19 cellular contexts compared by ENCODE assay signal in the genomic region with DNA sequence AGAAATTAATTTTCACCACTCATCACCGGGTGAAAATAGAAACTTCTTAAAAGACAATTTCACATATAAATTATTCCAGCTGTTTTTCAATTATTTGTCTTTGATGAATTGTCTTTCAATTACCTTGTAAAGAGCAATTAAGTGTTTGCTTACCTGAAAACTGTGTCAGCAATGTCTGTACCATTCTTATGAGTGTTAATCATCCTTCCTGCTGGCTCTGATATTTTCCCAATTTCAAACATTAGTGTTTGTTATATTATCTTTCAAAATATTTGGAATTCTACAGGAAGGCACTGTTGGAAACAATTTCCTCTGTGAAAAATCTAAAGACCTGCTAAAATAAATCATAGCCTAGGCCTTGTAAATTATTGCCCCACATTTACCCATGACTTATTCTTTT. TPM values are rescaled to one million over a fixed set of nuclear protein-coding genes. Genes with fewer than 3 reads are reported as not detected.
A peak's percentile ranks its signal among the peaks of the same experiment; 100 is the strongest.
DNase-seq lines count a peak whose midpoint lies in the region; ATAC-seq, FAIRE-seq and TF ChIP-seq lines count a peak whose summit lies in the region.
"Had no signal": no experiment of that assay in that cellular context is flagged by ENCODE, and none has a peak within 500 bp of the region (broad histone marks: within the 10 kb centered on the region; RNA-seq: fewer than 3 reads in every experiment).

No MANE protein-coding gene starts in this region.

- H3K9me3 ChIP-seq in A549 (no peaks in the 10 kb centered on the region), RWPE2 (ENCODE audit: severe bottlenecking) (no peaks in the 10 kb centered on the region), esophagus squamous epithelium (no peaks in the 10 kb centered on the region), sigmoid colon (no peaks in the 10 kb centered on the region)

- no peak for TF ChIP-seq RAD21 in A549 (conservative IDR thresholded peaks at IDR 0.05 in 1 of 2, IDR thresholded peaks at IDR 0.05 in 1 of 2)

- no peaks in the 10 kb centered on the region for H3K36me3 Mint-ChIP-seq in activated CD4-positive, alpha-beta T cell treated with anti-CD3 and anti-CD28 coated beads, Interleukin-2, amount 10 ng/mL, durations not matched to agents 7 days and 5 days (ENCODE audit: low read depth)
- H3K36me3 Mint-ChIP-seq: activated naive CD4-positive, alpha-beta T cell treated with anti-CD3 and anti-CD28 coated beads, Interleukin-2, amount 50 U/mL, for 72 hours had no signal

- no peak for TF ChIP-seq POLR2A in A549 (IDR thresholded peaks at IDR 0.05; ENCODE audit: low read length)
- TF ChIP-seq POLR2A in esophagus squamous epithelium (IDR thresholded peaks at IDR 0.05): no peak
- no peak for TF ChIP-seq POLR2A in sigmoid colon (IDR thresholded peaks at IDR 0.05)

- H3K27me3 ChIP-seq in RWPE2 (ENCODE audit: insufficient read depth, poor library complexity, severe bottlenecking) (no peaks in the 10 kb centered on the region), esophagus squamous epithelium (no peaks in the 10 kb centered on the region), sigmoid colon (no peaks in the 10 kb centered on the region)

- TF ChIP-seq EP300 in A549 (IDR thresholded peaks at IDR 0.05) (no peak), sigmoid colon (IDR thresholded peaks at IDR 0.05) (no peak)

- H3K4me1 ChIP-seq in A549 (peaks cover 12% of the 10 kb centered on the region; the same call in 2 of the 3 replicates), RWPE2 (ENCODE audit: insufficient read depth, poor library complexity, severe bottlenecking) (peaks cover 28% of the 10 kb centered on the region), esophagus squamous epithelium (peaks cover 3 to 82% (median 22%) of the 10 kb centered on the region in 3 donors), sigmoid colon (peaks cover 0 to 73% (median 47%) of the 10 kb centered on the region in 4 donors)

- H3K4me3 Mint-ChIP-seq in activated CD4-positive, alpha-beta T cell treated with anti-CD3 and anti-CD28 coated beads, Interleukin-2, amount 10 ng/mL, durations not matched to agents 7 days and 5 days: no peak overlapping the region
- H3K4me3 Mint-ChIP-seq: T-cell had no signal

- FAIRE-seq in A549 (lab: Jason Lieb, UNC): no peak
- FAIRE-seq: endometrium, GM18507 had no signal

- TF ChIP-seq CTCF in A549 (IDR thresholded peaks at IDR 0.05): no peak
- TF ChIP-seq CTCF in RWPE2 (IDR thresholded peaks at IDR 0.05; ENCODE audit: poor library complexity, severe bottlenecking): no peak
- no peak for TF ChIP-seq CTCF in esophagus squamous epithelium (IDR thresholded peaks at IDR 0.05)
- TF ChIP-seq CTCF in sigmoid colon (IDR thresholded peaks at IDR 0.05): no peak

- no peak for ATAC-seq in A549
- ATAC-seq in RWPE2 (ENCODE audit: low read depth): peak; percentile 50
- ATAC-seq: activated naive CD4-positive, alpha-beta T cell treated with anti-CD3 and anti-CD28 coated beads, Interleukin-2, amount 50 U/mL, for 72 hours; T-cell had no signal

- H3K9me3 Mint-ChIP-seq in activated CD4-positive, alpha-beta T cell treated with anti-CD3 and anti-CD28 coated beads, Interleukin-2, amount 10 ng/mL, durations not matched to agents 7 days and 5 days: no peaks in the 10 kb centered on the region
- H3K9me3 Mint-ChIP-seq: activated naive CD4-positive, alpha-beta T cell treated with anti-CD3 and anti-CD28 coated beads, Interleukin-2, amount 50 U/mL, for 72 hours; T-cell had no signal

- WGBS in A549 (ENCODE audit: missing lambda C conversion rate): 42% methylated on average over 1 of the region's 1 CpG
- WGBS in esophagus squamous epithelium, 2 donors: 36 to 39% methylated on average over 1 of the region's 1 CpG
- WGBS in sigmoid colon, 2 donors: 73 to 80% methylated on average over 1 of the region's 1 CpG

- H3K36me3 ChIP-seq in RWPE2 (ENCODE audit: low read depth) (no peaks in the 10 kb centered on the region), esophagus squamous epithelium (no peaks in the 10 kb centered on the region), sigmoid colon (no peaks in the 10 kb centered on the region)

- no peak for DNase-seq in A549 (ENCODE audit: low read depth in 1 of 2, low spot score in 1 of 2)
- no peak for DNase-seq in RWPE2 (ENCODE audit: low spot score)
- no peak for DNase-seq in esophagus squamous epithelium (lab: John Stamatoyannopoulos, UW)
- DNase-seq in sigmoid colon: no peak
- no peak for DNase-seq in epidermal melanocyte (ENCODE audit: insufficient read length, low spot score)
- DNase-seq in stimulated activated CD4-positive, alpha-beta T cell treated with anti-CD3 and anti-CD28 coated beads, Interleukin-12 subunit alpha, Interleukin-12 subunit beta, amount 100 ng/mL, for 4 hours: no peak
- DNase-seq in HUDEP-2 (lab: John Stamatoyannopoulos, UW; ENCODE audit: unreplicated experiment in 76 of 76): no peak
- DNase-seq in activated CD4-positive, alpha-beta T cell treated with anti-CD3 and anti-CD28 coated beads, Interleukin-2, amount 10 ng/mL, durations not matched to agents 7 days and 5 days: no peak
- DNase-seq: activated CD4-positive, alpha-beta T cell treated with anti-CD3 and anti-CD28 coated beads for 4 hours; kidney glomerular epithelial cell; NCI-H1417 treated with DMSO at 0.1 percent for 48 hours; NCI-H2171; NCI-H748 treated with DMSO at 0.1 percent for 48 hours; SHP77; stimulated activated CD8-positive, alpha-beta memory T cell treated with anti-CD3 and anti-CD28 coated beads, Interleukin-4, amount 100 ng/mL, for 48 hours; T-cell had no signal

- no peaks in the 10 kb centered on the region for H3K27me3 Mint-ChIP-seq in activated CD4-positive, alpha-beta T cell treated with anti-CD3 and anti-CD28 coated beads, Interleukin-2, amount 10 ng/mL, durations not matched to agents 7 days and 5 days
- H3K27me3 Mint-ChIP-seq: T-cell had no signal

- peak overlapping the region; percentile 15; the same call in 1 of the 3 replicates for H3K4me2 ChIP-seq in A549

- POLR2A ChIA-PET in A549 (lab: Yijun Ruan, JAX): no interaction called here
- POLR2A ChIA-PET in activated CD4-positive, alpha-beta T cell treated with anti-CD3 and anti-CD28 coated beads, Interleukin-2, amount 10 ng/mL, durations not matched to agents 7 days and 5 days (lab: Charles Lee): no interaction called here

- H3K4me1 Mint-ChIP-seq in activated CD4-positive, alpha-beta T cell treated with anti-CD3 and anti-CD28 coated beads, Interleukin-2, amount 10 ng/mL, durations not matched to agents 7 days and 5 days: peaks cover 7% of the 10 kb centered on the region

- H3K4me3 ChIP-seq in A549 (no peak overlapping the region), RWPE2 (ENCODE audit: severe bottlenecking) (no peak overlapping the region), esophagus squamous epithelium (no peak overlapping the region), sigmoid colon (no peak overlapping the region)

- CTCF ChIA-PET in A549 (lab: Yijun Ruan, JAX): no interaction called here
- CTCF ChIA-PET in activated CD4-positive, alpha-beta T cell treated with anti-CD3 and anti-CD28 coated beads, Interleukin-2, amount 10 ng/mL, durations not matched to agents 7 days and 5 days (lab: Charles Lee): interaction anchor here (1.1 kb wide), 1 partner anchor 27 kb away, joined by 3 read pairs; no protein-coding TSS in a partner anchor

- intact Hi-C loops in esophagus squamous epithelium (cut with DNase I): no loop called here
- intact Hi-C loops in sigmoid colon (cut with DNase I): loop anchor here (5.0 kb wide), 1 partner anchor 45 kb away; no protein-coding TSS in a partner anchor

- H3K27ac ChIP-seq in A549 (no peak overlapping the region), RWPE2 (ENCODE audit: poor library complexity, severe bottlenecking) (peak overlapping the region; percentile 35), esophagus squamous epithelium (peak overlapping the region in 3 of 4 donors; percentile 32 to 63 (median 57)), sigmoid colon (peak overlapping the region in 3 of 4 donors; percentile 54 to 66 (median 56))

- no peak overlapping the region for H3K27ac Mint-ChIP-seq in activated CD4-positive, alpha-beta T cell treated with anti-CD3 and anti-CD28 coated beads, Interleukin-2, amount 10 ng/mL, durations not matched to agents 7 days and 5 days
- H3K27ac Mint-ChIP-seq: activated naive CD4-positive, alpha-beta T cell treated with anti-CD3 and anti-CD28 coated beads, Interleukin-2, amount 50 U/mL, for 72 hours; T-cell had no signal

TF ChIP-seq in A549, 52 proteins besides CTCF, POLR2A, EP300 and RAD21 (continues in another document):
- TF ChIP-seq HOXA7 (CRISPR knock-in tag; IDR thresholded peaks at IDR 0.05) (no peak), GATA3 (IDR thresholded peaks at IDR 0.05; ENCODE audit: borderline replicate concordance) (no peak), CHD2 (IDR thresholded peaks at IDR 0.05; ENCODE audit: low read length, partially characterized antibody) (no peak), RARB (CRISPR knock-in tag; IDR thresholded peaks at IDR 0.05) (no peak), PHF8 (IDR thresholded peaks at IDR 0.05; ENCODE audit: borderline replicate concordance, low read depth) (no peak), ZNF302 (CRISPR knock-in tag; IDR thresholded peaks at IDR 0.05) (no peak)
- TF ChIP-seq, protein P1, sequence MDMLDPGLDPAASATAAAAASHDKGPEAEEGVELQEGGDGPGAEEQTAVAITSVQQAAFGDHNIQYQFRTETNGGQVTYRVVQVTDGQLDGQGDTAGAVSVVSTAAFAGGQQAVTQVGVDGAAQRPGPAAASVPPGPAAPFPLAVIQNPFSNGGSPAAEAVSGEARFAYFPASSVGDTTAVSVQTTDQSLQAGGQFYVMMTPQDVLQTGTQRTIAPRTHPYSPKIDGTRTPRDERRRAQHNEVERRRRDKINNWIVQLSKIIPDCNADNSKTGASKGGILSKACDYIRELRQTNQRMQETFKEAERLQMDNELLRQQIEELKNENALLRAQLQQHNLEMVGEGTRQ (IDR thresholded peaks at IDR 0.05): no peak
- TF ChIP-seq, protein P2, sequence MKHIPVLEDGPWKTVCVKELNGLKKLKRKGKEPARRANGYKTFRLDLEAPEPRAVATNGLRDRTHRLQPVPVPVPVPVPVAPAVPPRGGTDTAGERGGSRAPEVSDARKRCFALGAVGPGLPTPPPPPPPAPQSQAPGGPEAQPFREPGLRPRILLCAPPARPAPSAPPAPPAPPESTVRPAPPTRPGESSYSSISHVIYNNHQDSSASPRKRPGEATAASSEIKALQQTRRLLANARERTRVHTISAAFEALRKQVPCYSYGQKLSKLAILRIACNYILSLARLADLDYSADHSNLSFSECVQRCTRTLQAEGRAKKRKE (CRISPR knock-in tag; IDR thresholded peaks at IDR 0.05; ENCODE audit: low read depth): no peak

RNA-seq across cellular contexts. Expression of a gene that starts 19.6 kb away (rescaled TPM):
- polyA plus RNA-seq in A549 (2011; rRNA removed) (7.5 and 10.4 TPM in 2 replicates), A549 (2017; fragmentation: RNase III; extraction: RNeasy Plus Mini Kit Qiagen cat#74134 plus additional on column Dnase treatment) (2.5 to 3.3 TPM (median 2.9 TPM) in 3 replicates), sigmoid colon (10 to 100 TPM in 1 of 3 donors, 1 to 10 TPM in 2; 4.2 to 10.2 (median 9.5) TPM)
- 2.0 and 2.2 TPM in 2 replicates for polyA plus RNA-seq in A549 (2012; cell fraction: cytosol; rRNA removed)
- polyA plus RNA-seq in A549 (2012; cell fraction: nucleus; rRNA removed): 0.80 and 1.5 TPM in 2 replicates
- 15.8 and 17.6 TPM in 2 replicates for polyA minus RNA-seq in A549 (2011; rRNA and poly(A)+ RNA removed)
- total RNA-seq in esophagus squamous epithelium (10 to 100 TPM; 25.1 to 76.9 (median 45.1) TPM), sigmoid colon (10 to 100 TPM; 17.6 to 51.9 (median 28.0) TPM)
- 10 to 100 TPM; 30.9 to 43.8 TPM for total RNA-seq in activated CD4-positive, alpha-beta T cell treated with anti-CD3 and anti-CD28 coated beads, Interleukin-2, amount 10 ng/mL, durations not matched to agents 7 days and 5 days

Comparison
In these comparisons a context has a peak if more than half of its experiments do, and no peak if none do; other contexts are left out.
1. H3K27ac ChIP-seq: peak in RWPE2 (single experiment), esophagus squamous epithelium (3 of 4) and sigmoid colon (3 of 4); none in A549 (0 of 2).